ENCODE assay signal across 9 cellular contexts in the genomic region with DNA sequence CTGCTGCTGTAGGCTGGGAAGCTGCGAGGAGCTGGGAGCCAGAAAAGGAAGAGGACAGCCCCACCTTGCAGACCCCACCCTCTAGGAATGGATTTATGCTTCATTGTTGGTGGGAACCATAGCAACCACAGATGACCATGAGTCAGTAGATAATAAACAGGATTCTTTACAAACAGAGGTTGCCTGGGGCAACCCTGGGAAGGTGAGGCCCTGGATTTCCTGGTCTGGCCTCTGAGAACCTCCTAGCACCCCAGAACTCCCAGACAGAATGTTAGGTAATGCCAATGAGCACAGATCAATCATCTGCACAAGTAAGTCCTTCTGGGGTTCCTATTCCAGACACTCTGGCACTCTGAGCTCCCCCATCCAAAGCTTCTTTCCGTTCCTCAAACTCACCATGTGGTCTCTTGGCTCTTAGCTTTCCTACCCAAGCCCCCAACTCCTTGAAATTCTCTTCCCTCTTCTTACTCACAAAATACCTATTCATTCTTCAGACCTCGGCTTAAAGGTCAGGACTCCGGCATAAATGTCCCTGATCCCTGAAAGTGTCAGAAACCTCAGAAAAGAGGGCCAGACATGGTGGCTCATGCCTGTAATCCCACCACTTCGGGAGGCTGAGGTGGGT. TPM values are rescaled to one million over a fixed set of nuclear protein-coding genes. Genes with fewer than 3 reads are reported as not detected.
DNase-seq lines count a peak whose midpoint lies in the region; ATAC-seq and TF ChIP-seq lines count a peak whose summit lies in the region.
"Had no signal": no experiment of that assay in that cellular context is flagged by ENCODE, and none has a peak within 500 bp of the region (broad histone marks: within the 10 kb centered on the region; RNA-seq: fewer than 3 reads in every experiment).

No MANE protein-coding gene starts in this region.

- CTCF ChIA-PET in Panc1 (lab: Charles Lee) = no interaction called here

- peaks cover 4% of the 10 kb centered on the region for H3K4me1 ChIP-seq in Panc1 (ENCODE audit: control insufficient read depth, insufficient read depth, low read length)
- H3K4me1 ChIP-seq in rectal smooth muscle tissue (ENCODE audit: control insufficient read depth, insufficient read depth, low read length) = peaks cover 8% of the 10 kb centered on the region
- peaks cover 2% of the 10 kb centered on the region for H3K4me1 ChIP-seq in effector memory CD4-positive, alpha-beta T cell (ENCODE audit: control insufficient read depth, insufficient read depth, low read length, poor library complexity, severe bottlenecking)

- TF ChIP-seq CTCF in Panc1 (IDR thresholded peaks at IDR 0.05) = no peak

- intact Hi-C loops in Panc1 (cut with micrococcal nuclease; ENCODE audit: unreplicated experiment) = no loop called here

- no peaks in the 10 kb centered on the region for H3K9me3 ChIP-seq in Panc1 (ENCODE audit: control insufficient read depth, insufficient read depth, low read depth, low read length)
- no peaks in the 10 kb centered on the region for H3K9me3 ChIP-seq in effector memory CD4-positive, alpha-beta T cell (ENCODE audit: control insufficient read depth, low read length)

- no peak overlapping the region for H3K9ac ChIP-seq in rectal smooth muscle tissue (ENCODE audit: low read length)

- in situ Hi-C loops in Panc1 (cut with HindIII; ENCODE audit: low pct_unique_long_range_greater_than_20kb, low sequenced_read_pairs) = no loop called here

- H3K27me3 ChIP-seq in Panc1 (ENCODE audit: control insufficient read depth, insufficient read depth, low read length) = no peaks in the 10 kb centered on the region
- no peaks in the 10 kb centered on the region for H3K27me3 ChIP-seq in rectal smooth muscle tissue (ENCODE audit: control insufficient read depth, insufficient read depth, low read length)
- H3K27me3 ChIP-seq in effector memory CD4-positive, alpha-beta T cell (replicated peaks; ENCODE audit: control insufficient read depth, insufficient read depth, low read length, poor library complexity, severe bottlenecking) = no peaks in the 10 kb centered on the region

- H3K27ac ChIP-seq in Panc1 (ENCODE audit: low read length) = peak overlapping the region; percentile 69
- H3K27ac ChIP-seq in rectal smooth muscle tissue (ENCODE audit: low read depth, low read length) = peak overlapping the region; percentile 22
- no peak overlapping the region for H3K27ac ChIP-seq in effector memory CD4-positive, alpha-beta T cell (ENCODE audit: insufficient read depth, low read length, poor library complexity, severe bottlenecking)

- ATAC-seq in Panc1 = peak; percentile 84

- BruUV-seq in Panc1 (replicated peaks; lab: Mats Ljungman, UMichigan) = no TSS peak

- no peak overlapping the region for H3K4me3 ChIP-seq in Panc1 (ENCODE audit: low read depth in 2 of 2, low read length in 2 of 2)
- peak overlapping the region; percentile 2 for H3K4me3 ChIP-seq in rectal smooth muscle tissue (ENCODE audit: low read length)
- no peak overlapping the region for H3K4me3 ChIP-seq in effector memory CD4-positive, alpha-beta T cell (ENCODE audit: insufficient read depth, low read depth, low read length, poor library complexity, severe bottlenecking)

- POLR2A ChIA-PET in Panc1 (lab: Charles Lee) = interaction anchor here (0.5 to 0.6 kb wide), 4 partner anchors 11 to 425 kb away, joined by 3 to 13 read pairs (median 4); no protein-coding TSS in a partner anchor

- H3K36me3 ChIP-seq in Panc1 (ENCODE audit: control insufficient read depth, insufficient read depth, low read length) = no peaks in the 10 kb centered on the region
- no peaks in the 10 kb centered on the region for H3K36me3 ChIP-seq in rectal smooth muscle tissue (ENCODE audit: control insufficient read depth, insufficient read depth, low read length)
- H3K36me3 ChIP-seq in effector memory CD4-positive, alpha-beta T cell (ENCODE audit: control insufficient read depth, insufficient read depth, low read length) = no peaks in the 10 kb centered on the region

- DNase-seq in GOT3 (lab: John Stamatoyannopoulos, UW) (peak; percentile 41), Panc1 (ENCODE audit: low read depth, low spot score) (no peak), fibroblast of the conjunctiva (ENCODE audit: low read depth) (peak; percentile 75), NCI-H1105 (lab: John Stamatoyannopoulos, UW) (no peak), putamen (ENCODE audit: low spot score) (no peak)
- DNase-seq in activated T-cell treated with anti-CD3 and anti-CD28 coated beads, Interleukin-2, amount 50 U/mL, for 1 hour = no peak
- DNase-seq in effector memory CD4-positive, alpha-beta T cell = no peak
- DNase-seq: naive B cell had no signal

RNA-seq across cellular contexts. Expression of a gene that starts 15.2 kb away (rescaled TPM):
- 1.1 TPM for total RNA-seq in Panc1 (2021; ENCODE audit: unreplicated experiment)
- polyA plus RNA-seq in Panc1 (2012; ENCODE audit: insufficient read length) = 1.8 TPM

RNA-seq across cellular contexts. Expression of a gene that starts 46.6 kb away (rescaled TPM):
- 108 TPM for total RNA-seq in Panc1 (2021; ENCODE audit: unreplicated experiment)
- 115 TPM for polyA plus RNA-seq in Panc1 (2012; ENCODE audit: insufficient read length)

Comparison
In these comparisons a context has a peak if more than half of its experiments do, and no peak if none do; other contexts are left out.
1. DNase-seq: peak in GOT3 (single experiment) and fibroblast of the conjunctiva (single experiment); none in Panc1 (single experiment), NCI-H1105 (single experiment), putamen (single experiment), activated T-cell treated with anti-CD3 and anti-CD28 coated beads, Interleukin-2, amount 50 U/mL, for 1 hour (single experiment) and effector memory CD4-positive, alpha-beta T cell (0 of 3).